1 cellular context compared by ENCODE assay signal in genomic region chr15:74490339-74490689, GRCh38.
TF ChIP-seq lines count a peak whose summit lies in the region.

No MANE protein-coding gene starts in this region.

TF ChIP-seq in K562, 482 proteins besides CTCF, POLR2A, EP300 and RAD21:
- no peak for TF ChIP-seq ZNF354B (CRISPR knock-in tag; IDR thresholded peaks at IDR 0.05)
